In the genomic region with DNA sequence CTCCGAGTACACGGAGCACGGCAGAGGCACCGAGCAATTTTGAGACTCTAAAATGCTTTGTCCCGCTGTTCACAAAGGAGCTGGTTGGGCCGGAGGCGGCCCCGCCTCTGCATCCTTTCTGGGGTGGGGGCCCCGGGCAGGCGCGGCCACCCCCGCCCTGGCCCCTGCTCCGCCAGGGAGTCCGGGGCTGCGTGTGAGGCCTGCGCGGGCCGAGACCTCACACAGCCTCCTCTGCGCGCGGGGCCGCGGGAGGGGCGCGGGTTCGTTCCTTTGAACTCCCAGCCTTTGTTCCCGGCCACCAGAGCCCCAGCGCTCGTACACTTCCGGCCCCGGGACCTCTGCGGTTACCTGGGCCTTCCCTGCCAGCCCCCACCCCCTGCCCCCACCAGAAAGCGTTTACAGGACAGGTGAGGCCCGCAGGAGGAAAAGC, we compare ENCODE assay signal across 1 cellular context.
TF ChIP-seq lines count a peak whose summit lies in the region.

No MANE protein-coding gene starts in this region.

TF ChIP-seq in HepG2, 621 proteins besides CTCF, POLR2A, EP300 and RAD21 (continued from another document and continues in another):
- TF ChIP-seq, protein P1, sequence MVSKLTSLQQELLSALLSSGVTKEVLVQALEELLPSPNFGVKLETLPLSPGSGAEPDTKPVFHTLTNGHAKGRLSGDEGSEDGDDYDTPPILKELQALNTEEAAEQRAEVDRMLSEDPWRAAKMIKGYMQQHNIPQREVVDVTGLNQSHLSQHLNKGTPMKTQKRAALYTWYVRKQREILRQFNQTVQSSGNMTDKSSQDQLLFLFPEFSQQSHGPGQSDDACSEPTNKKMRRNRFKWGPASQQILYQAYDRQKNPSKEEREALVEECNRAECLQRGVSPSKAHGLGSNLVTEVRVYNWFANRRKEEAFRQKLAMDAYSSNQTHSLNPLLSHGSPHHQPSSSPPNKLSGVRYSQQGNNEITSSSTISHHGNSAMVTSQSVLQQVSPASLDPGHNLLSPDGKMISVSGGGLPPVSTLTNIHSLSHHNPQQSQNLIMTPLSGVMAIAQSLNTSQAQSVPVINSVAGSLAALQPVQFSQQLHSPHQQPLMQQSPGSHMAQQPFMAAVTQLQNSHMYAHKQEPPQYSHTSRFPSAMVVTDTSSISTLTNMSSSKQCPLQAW (CRISPR knock-in tag; IDR thresholded peaks at IDR 0.05): 0 out of 2 replicates have a peak, but pooled peaks have one; percentile 45
- TF ChIP-seq ZSCAN30 (CRISPR knock-in tag; IDR thresholded peaks at IDR 0.05) (no peak), TMF1 (CRISPR knock-in tag; IDR thresholded peaks at IDR 0.05; ENCODE audit: low read depth) (no peak), PLRG1 (conservative IDR thresholded peaks at IDR 0.05) (no peak), ZNF530 (CRISPR knock-in tag; IDR thresholded peaks at IDR 0.05; ENCODE audit: low read depth) (no peak), HNRNPH1 (optimal IDR thresholded peaks at IDR 0.05; ENCODE audit: low read depth, low read length) (no peak), ZBTB38 (CRISPR knock-in tag; IDR thresholded peaks at IDR 0.05) (peak; percentile 78; the same call in 1 of the 2 replicates), SIX1 (CRISPR knock-in tag; IDR thresholded peaks at IDR 0.05; ENCODE audit: borderline replicate concordance) (no peak), ZNF256 (CRISPR knock-in tag; conservative IDR thresholded peaks at IDR 0.05) (no peak), ZNF235 (CRISPR knock-in tag; IDR thresholded peaks at IDR 0.05; ENCODE audit: borderline replicate concordance) (no peak), ZNF552 (CRISPR knock-in tag; IDR thresholded peaks at IDR 0.05; ENCODE audit: borderline replicate concordance) (no peak), MED13 (CRISPR knock-in tag; IDR thresholded peaks at IDR 0.05) (0 out of 2 replicates have a peak, but pooled peaks have one; percentile 50), ZNF550 (CRISPR knock-in tag; IDR thresholded peaks at IDR 0.05; ENCODE audit: borderline replicate concordance) (no peak), HNF4G (IDR thresholded peaks at IDR 0.05; ENCODE audit: borderline replicate concordance, low read depth, low read length) (peak; percentile 56), HNF4G (CRISPR knock-in tag; IDR thresholded peaks at IDR 0.05; ENCODE audit: borderline replicate concordance, low read depth) (peak; percentile 67; the same call in 1 of the 2 replicates), SALL1 (CRISPR knock-in tag; IDR thresholded peaks at IDR 0.05) (peak; percentile 78; the same call in 1 of the 2 replicates), NR2F6 (IDR thresholded peaks at IDR 0.05) (peak; percentile 64), NR2F6 (CRISPR knock-in tag; IDR thresholded peaks at IDR 0.05) (peak; percentile 85), SAP130 (CRISPR knock-in tag; IDR thresholded peaks at IDR 0.05; ENCODE audit: low read depth) (peak; percentile 49; the same call in 1 of the 2 replicates), YY1 (IDR thresholded peaks at IDR 0.05; ENCODE audit: insufficient read depth, insufficient replicate concordance, low read depth, low read length) (no peak), MTA3 (CRISPR knock-in tag; IDR thresholded peaks at IDR 0.05) (no peak), ELF1 (CRISPR knock-in tag; IDR thresholded peaks at IDR 0.05) (peak; percentile 71), ETV5 (CRISPR knock-in tag; IDR thresholded peaks at IDR 0.05; ENCODE audit: borderline replicate concordance) (peak; percentile 94), NR3C1 (CRISPR knock-in tag; IDR thresholded peaks at IDR 0.05) (no peak), ADNP (CRISPR knock-in tag; IDR thresholded peaks at IDR 0.05) (no peak), ZBTB3 (CRISPR knock-in tag; IDR thresholded peaks at IDR 0.05; ENCODE audit: borderline replicate concordance, low read depth) (no peak), CHD4 (IDR thresholded peaks at IDR 0.05; ENCODE audit: borderline replicate concordance, low read length) (no peak), GFI1 (CRISPR knock-in tag; IDR thresholded peaks at IDR 0.05; ENCODE audit: borderline replicate concordance) (no peak), MIER2 (CRISPR knock-in tag; IDR thresholded peaks at IDR 0.05) (no peak), ZNF274 (CRISPR knock-in tag; IDR thresholded peaks at IDR 0.05) (no peak), NAIF1 (CRISPR knock-in tag; IDR thresholded peaks at IDR 0.05; ENCODE audit: borderline replicate concordance) (no peak), ZNF616 (CRISPR knock-in tag; IDR thresholded peaks at IDR 0.05; ENCODE audit: low read depth) (no peak), MTF1 (CRISPR knock-in tag; IDR thresholded peaks at IDR 0.05) (no peak), ZFP36 (IDR thresholded peaks at IDR 0.05; ENCODE audit: borderline replicate concordance, low read depth, low read length, partially characterized antibody) (no peak), FOXK1 (CRISPR knock-in tag; IDR thresholded peaks at IDR 0.05; ENCODE audit: borderline replicate concordance, low read depth) (no peak), ZNF772 (CRISPR knock-in tag; IDR thresholded peaks at IDR 0.05) (no peak), RXRA (CRISPR knock-in tag; IDR thresholded peaks at IDR 0.05) (peak; percentile 82), MAFF (IDR thresholded peaks at IDR 0.05; ENCODE audit: low read depth, low read length) (no peak), ZNF788 (CRISPR knock-in tag; IDR thresholded peaks at IDR 0.05; ENCODE audit: borderline replicate concordance) (peak; percentile 59; the same call in 1 of the 2 replicates), SOX5 (CRISPR knock-in tag; IDR thresholded peaks at IDR 0.05; ENCODE audit: borderline replicate concordance) (peak; percentile 84), JARID2 (CRISPR knock-in tag; IDR thresholded peaks at IDR 0.05; ENCODE audit: insufficient replicate concordance) (no peak), ZNF337 (CRISPR knock-in tag; IDR thresholded peaks at IDR 0.05; ENCODE audit: borderline replicate concordance, low read depth) (no peak), ZFP37 (CRISPR knock-in tag; IDR thresholded peaks at IDR 0.05; ENCODE audit: borderline replicate concordance) (no peak), HMG20B (CRISPR knock-in tag; conservative IDR thresholded peaks at IDR 0.05) (no peak), SP4 (CRISPR knock-in tag; IDR thresholded peaks at IDR 0.05) (no peak; the same call in 1 of the 2 replicates), SCMH1 (CRISPR knock-in tag; IDR thresholded peaks at IDR 0.05; ENCODE audit: borderline replicate concordance) (no peak), THAP11 (CRISPR knock-in tag; IDR thresholded peaks at IDR 0.05) (peak; percentile 48; the same call in 1 of the 2 replicates)
- TF ChIP-seq, protein P2, sequence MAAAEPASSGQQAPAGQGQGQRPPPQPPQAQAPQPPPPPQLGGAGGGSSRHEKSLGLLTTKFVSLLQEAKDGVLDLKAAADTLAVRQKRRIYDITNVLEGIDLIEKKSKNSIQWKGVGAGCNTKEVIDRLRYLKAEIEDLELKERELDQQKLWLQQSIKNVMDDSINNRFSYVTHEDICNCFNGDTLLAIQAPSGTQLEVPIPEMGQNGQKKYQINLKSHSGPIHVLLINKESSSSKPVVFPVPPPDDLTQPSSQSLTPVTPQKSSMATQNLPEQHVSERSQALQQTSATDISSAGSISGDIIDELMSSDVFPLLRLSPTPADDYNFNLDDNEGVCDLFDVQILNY (CRISPR knock-in tag; conservative IDR thresholded peaks at IDR 0.05): no peak
- TF ChIP-seq, protein P3, sequence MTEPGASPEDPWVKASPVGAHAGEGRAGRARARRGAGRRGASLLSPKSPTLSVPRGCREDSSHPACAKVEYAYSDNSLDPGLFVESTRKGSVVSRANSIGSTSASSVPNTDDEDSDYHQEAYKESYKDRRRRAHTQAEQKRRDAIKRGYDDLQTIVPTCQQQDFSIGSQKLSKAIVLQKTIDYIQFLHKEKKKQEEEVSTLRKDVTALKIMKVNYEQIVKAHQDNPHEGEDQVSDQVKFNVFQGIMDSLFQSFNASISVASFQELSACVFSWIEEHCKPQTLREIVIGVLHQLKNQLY (CRISPR knock-in tag; IDR thresholded peaks at IDR 0.05): 0 out of 2 replicates have a peak, but pooled peaks have one; percentile 19
- TF ChIP-seq, protein P4, sequence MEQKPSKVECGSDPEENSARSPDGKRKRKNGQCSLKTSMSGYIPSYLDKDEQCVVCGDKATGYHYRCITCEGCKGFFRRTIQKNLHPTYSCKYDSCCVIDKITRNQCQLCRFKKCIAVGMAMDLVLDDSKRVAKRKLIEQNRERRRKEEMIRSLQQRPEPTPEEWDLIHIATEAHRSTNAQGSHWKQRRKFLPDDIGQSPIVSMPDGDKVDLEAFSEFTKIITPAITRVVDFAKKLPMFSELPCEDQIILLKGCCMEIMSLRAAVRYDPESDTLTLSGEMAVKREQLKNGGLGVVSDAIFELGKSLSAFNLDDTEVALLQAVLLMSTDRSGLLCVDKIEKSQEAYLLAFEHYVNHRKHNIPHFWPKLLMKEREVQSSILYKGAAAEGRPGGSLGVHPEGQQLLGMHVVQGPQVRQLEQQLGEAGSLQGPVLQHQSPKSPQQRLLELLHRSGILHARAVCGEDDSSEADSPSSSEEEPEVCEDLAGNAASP (CRISPR knock-in tag; IDR thresholded peaks at IDR 0.05; ENCODE audit: borderline replicate concordance): peak; percentile 74; the same call in 1 of the 2 replicates
- TF ChIP-seq, protein P5, sequence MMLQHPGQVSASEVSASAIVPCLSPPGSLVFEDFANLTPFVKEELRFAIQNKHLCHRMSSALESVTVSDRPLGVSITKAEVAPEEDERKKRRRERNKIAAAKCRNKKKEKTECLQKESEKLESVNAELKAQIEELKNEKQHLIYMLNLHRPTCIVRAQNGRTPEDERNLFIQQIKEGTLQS (CRISPR knock-in tag; IDR thresholded peaks at IDR 0.05): no peak
- TF ChIP-seq, protein P6, sequence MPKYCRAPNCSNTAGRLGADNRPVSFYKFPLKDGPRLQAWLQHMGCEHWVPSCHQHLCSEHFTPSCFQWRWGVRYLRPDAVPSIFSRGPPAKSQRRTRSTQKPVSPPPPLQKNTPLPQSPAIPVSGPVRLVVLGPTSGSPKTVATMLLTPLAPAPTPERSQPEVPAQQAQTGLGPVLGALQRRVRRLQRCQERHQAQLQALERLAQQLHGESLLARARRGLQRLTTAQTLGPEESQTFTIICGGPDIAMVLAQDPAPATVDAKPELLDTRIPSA (CRISPR knock-in tag; IDR thresholded peaks at IDR 0.05; ENCODE audit: borderline replicate concordance): no peak
- TF ChIP-seq, protein P7, sequence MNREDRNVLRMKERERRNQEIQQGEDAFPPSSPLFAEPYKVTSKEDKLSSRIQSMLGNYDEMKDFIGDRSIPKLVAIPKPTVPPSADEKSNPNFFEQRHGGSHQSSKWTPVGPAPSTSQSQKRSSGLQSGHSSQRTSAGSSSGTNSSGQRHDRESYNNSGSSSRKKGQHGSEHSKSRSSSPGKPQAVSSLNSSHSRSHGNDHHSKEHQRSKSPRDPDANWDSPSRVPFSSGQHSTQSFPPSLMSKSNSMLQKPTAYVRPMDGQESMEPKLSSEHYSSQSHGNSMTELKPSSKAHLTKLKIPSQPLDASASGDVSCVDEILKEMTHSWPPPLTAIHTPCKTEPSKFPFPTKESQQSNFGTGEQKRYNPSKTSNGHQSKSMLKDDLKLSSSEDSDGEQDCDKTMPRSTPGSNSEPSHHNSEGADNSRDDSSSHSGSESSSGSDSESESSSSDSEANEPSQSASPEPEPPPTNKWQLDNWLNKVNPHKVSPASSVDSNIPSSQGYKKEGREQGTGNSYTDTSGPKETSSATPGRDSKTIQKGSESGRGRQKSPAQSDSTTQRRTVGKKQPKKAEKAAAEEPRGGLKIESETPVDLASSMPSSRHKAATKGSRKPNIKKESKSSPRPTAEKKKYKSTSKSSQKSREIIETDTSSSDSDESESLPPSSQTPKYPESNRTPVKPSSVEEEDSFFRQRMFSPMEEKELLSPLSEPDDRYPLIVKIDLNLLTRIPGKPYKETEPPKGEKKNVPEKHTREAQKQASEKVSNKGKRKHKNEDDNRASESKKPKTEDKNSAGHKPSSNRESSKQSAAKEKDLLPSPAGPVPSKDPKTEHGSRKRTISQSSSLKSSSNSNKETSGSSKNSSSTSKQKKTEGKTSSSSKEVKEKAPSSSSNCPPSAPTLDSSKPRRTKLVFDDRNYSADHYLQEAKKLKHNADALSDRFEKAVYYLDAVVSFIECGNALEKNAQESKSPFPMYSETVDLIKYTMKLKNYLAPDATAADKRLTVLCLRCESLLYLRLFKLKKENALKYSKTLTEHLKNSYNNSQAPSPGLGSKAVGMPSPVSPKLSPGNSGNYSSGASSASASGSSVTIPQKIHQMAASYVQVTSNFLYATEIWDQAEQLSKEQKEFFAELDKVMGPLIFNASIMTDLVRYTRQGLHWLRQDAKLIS (CRISPR knock-in tag; IDR thresholded peaks at IDR 0.05): no peak
- TF ChIP-seq, protein P8, sequence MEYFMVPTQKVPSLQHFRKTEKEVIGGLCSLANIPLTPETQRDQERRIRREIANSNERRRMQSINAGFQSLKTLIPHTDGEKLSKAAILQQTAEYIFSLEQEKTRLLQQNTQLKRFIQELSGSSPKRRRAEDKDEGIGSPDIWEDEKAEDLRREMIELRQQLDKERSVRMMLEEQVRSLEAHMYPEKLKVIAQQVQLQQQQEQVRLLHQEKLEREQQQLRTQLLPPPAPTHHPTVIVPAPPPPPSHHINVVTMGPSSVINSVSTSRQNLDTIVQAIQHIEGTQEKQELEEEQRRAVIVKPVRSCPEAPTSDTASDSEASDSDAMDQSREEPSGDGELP (IDR thresholded peaks at IDR 0.05; ENCODE audit: borderline replicate concordance, low read depth): peak; percentile 67; the same call in 1 of the 2 replicates
- TF ChIP-seq, protein P9, sequence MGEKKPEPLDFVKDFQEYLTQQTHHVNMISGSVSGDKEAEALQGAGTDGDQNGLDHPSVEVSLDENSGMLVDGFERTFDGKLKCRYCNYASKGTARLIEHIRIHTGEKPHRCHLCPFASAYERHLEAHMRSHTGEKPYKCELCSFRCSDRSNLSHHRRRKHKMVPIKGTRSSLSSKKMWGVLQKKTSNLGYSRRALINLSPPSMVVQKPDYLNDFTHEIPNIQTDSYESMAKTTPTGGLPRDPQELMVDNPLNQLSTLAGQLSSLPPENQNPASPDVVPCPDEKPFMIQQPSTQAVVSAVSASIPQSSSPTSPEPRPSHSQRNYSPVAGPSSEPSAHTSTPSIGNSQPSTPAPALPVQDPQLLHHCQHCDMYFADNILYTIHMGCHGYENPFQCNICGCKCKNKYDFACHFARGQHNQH (CRISPR knock-in tag; IDR thresholded peaks at IDR 0.05): 0 out of 2 replicates have a peak, but pooled peaks have one; percentile 32
- TF ChIP-seq, protein P10, sequence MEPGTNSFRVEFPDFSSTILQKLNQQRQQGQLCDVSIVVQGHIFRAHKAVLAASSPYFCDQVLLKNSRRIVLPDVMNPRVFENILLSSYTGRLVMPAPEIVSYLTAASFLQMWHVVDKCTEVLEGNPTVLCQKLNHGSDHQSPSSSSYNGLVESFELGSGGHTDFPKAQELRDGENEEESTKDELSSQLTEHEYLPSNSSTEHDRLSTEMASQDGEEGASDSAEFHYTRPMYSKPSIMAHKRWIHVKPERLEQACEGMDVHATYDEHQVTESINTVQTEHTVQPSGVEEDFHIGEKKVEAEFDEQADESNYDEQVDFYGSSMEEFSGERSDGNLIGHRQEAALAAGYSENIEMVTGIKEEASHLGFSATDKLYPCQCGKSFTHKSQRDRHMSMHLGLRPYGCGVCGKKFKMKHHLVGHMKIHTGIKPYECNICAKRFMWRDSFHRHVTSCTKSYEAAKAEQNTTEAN (CRISPR knock-in tag; conservative IDR thresholded peaks at IDR 0.05): no peak; the same call in 1 of the 2 replicates
- TF ChIP-seq, protein P11, sequence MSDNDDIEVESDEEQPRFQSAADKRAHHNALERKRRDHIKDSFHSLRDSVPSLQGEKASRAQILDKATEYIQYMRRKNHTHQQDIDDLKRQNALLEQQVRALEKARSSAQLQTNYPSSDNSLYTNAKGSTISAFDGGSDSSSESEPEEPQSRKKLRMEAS (IDR thresholded peaks at IDR 0.05): peak; percentile 48; the same call in 1 of the 2 replicates
